ENCODE assay signal across 17 cellular contexts in genomic region chr6:3910264-3910663, GRCh38.
"Had no signal": no experiment of that assay in that cellular context is flagged by ENCODE, and none has a peak within 500 bp of the region (broad histone marks: within the 10 kb centered on the region; RNA-seq: fewer than 3 reads in every experiment).

No MANE protein-coding gene starts in this region.

- H3K27ac Mint-ChIP-seq: activated naive CD8-positive, alpha-beta T cell treated with anti-CD3 and anti-CD28 coated beads, Interleukin-2, amount 10 ng/mL, durations not matched to agents 7 days and 5 days; activated T-helper 1 cell treated with anti-CD3 and anti-CD28 coated beads, Interleukin-12 subunit alpha, Interleukin-12 subunit beta, Interleukin-2, Interleukin-4 antibody, amounts not matched to agents 30 ng/mL and 10 ng/mL and 1 ng/mL, durations not matched to agents 14 hours and 24 hours and 36 hours; nephron progenitor cell; stimulated activated memory B cell treated with anti-CD40 and anti-IgM and Interleukin-4, amounts not matched to agents 10 μg/mL and 1 μg/mL and 100 μg/mL, for 72 hours had no signal

- DNase-seq: activated CD4-positive, CD25-positive, alpha-beta regulatory T cell treated with anti-CD3 and anti-CD28 coated beads, Interleukin-2, amount 50 U/mL, for 72 hours; activated naive CD8-positive, alpha-beta T cell treated with anti-CD3 and anti-CD28 coated beads, Interleukin-2, amount 10 ng/mL, durations not matched to agents 7 days and 5 days; central memory CD4-positive, alpha-beta T cell; esophagus squamous epithelium; glutamatergic neuron; mesendoderm; nephron progenitor cell; stimulated activated CD4-positive, alpha-beta T cell treated with anti-CD3 and anti-CD28 coated beads, Interleukin-12 subunit alpha, Interleukin-12 subunit beta, amount 100 ng/mL, for 4 hours; stimulated activated CD4-positive, alpha-beta T cell treated with anti-CD3 and anti-CD28 coated beads, Interleukin-2, amount 100 ng/mL, for 24 hours; T-helper 1 cell; T1000 had no signal

- ATAC-seq: sciatic nerve; stimulated activated memory B cell treated with anti-CD40 and anti-IgM and Interleukin-4, amounts not matched to agents 10 μg/mL and 1 μg/mL and 100 μg/mL, for 72 hours had no signal

- H3K4me3 Mint-ChIP-seq: activated naive CD8-positive, alpha-beta T cell treated with anti-CD3 and anti-CD28 coated beads, Interleukin-2, amount 10 ng/mL, durations not matched to agents 7 days and 5 days; activated T-helper 1 cell treated with anti-CD3 and anti-CD28 coated beads, Interleukin-12 subunit alpha, Interleukin-12 subunit beta, Interleukin-2, Interleukin-4 antibody, amounts not matched to agents 30 ng/mL and 10 ng/mL and 1 ng/mL, durations not matched to agents 14 hours and 24 hours and 36 hours; nephron progenitor cell; stimulated activated memory B cell treated with anti-CD40 and anti-IgM and Interleukin-4, amounts not matched to agents 10 μg/mL and 1 μg/mL and 100 μg/mL, for 72 hours had no signal

- H3K4me3 ChIP-seq: coronary artery, esophagus squamous epithelium, tibial nerve, vagina had no signal

- H3K36me3 ChIP-seq: esophagus squamous epithelium, tibial nerve, vagina had no signal

- H3K27me3 ChIP-seq: tibial nerve, vagina had no signal

- H3K27ac ChIP-seq: esophagus squamous epithelium, tibial nerve had no signal

- H3K9me3 Mint-ChIP-seq: activated naive CD8-positive, alpha-beta T cell treated with anti-CD3 and anti-CD28 coated beads, Interleukin-2, amount 10 ng/mL, durations not matched to agents 7 days and 5 days; activated T-helper 1 cell treated with anti-CD3 and anti-CD28 coated beads, Interleukin-12 subunit alpha, Interleukin-12 subunit beta, Interleukin-2, Interleukin-4 antibody, amounts not matched to agents 30 ng/mL and 10 ng/mL and 1 ng/mL, durations not matched to agents 14 hours and 24 hours and 36 hours; stimulated activated memory B cell treated with anti-CD40 and anti-IgM and Interleukin-4, amounts not matched to agents 10 μg/mL and 1 μg/mL and 100 μg/mL, for 72 hours had no signal

- H3K36me3 Mint-ChIP-seq: stimulated activated memory B cell treated with anti-CD40 and anti-IgM and Interleukin-4, amounts not matched to agents 10 μg/mL and 1 μg/mL and 100 μg/mL, for 72 hours had no signal

- H3K9me3 ChIP-seq: esophagus squamous epithelium, tibial nerve, vagina had no signal
